In genomic region chr10:65024886-65025285, GRCh38 we compare ENCODE assay signal across 29 cellular contexts.
"Had no signal": no experiment of that assay in that cellular context is flagged by ENCODE, and none has a peak within 500 bp of the region (broad histone marks: within the 10 kb centered on the region; RNA-seq: fewer than 3 reads in every experiment).

No MANE protein-coding gene starts in this region.

- H3K27me3 ChIP-seq: ascending aorta, cardiac muscle cell had no signal

- H3K4me1 ChIP-seq: ascending aorta had no signal

- H3K27ac ChIP-seq: ascending aorta, cardiac muscle cell, VCaP had no signal

- H3K4me3 ChIP-seq: ascending aorta, cardiac muscle cell had no signal

- H3K9me3 ChIP-seq: ascending aorta had no signal

- ATAC-seq: activated CD8-positive, alpha-beta T cell treated with anti-CD3 and anti-CD28 coated beads for 36 hours; activated naive CD8-positive, alpha-beta T cell treated with anti-CD3 and anti-CD28 coated beads, Interleukin-2, amount 50 U/mL, for 24 hours had no signal

- DNase-seq: activated B cell treated with CpG ODN at 0.5 μM for 24 hours; activated CD4-positive, alpha-beta memory T cell treated with anti-CD3 and anti-CD28 coated beads for 36 hours; activated CD4-positive, alpha-beta T cell treated with anti-CD3 and anti-CD28 coated beads for 4 hours; activated CD4-positive, alpha-beta T cell treated with anti-CD3 and anti-CD28 coated beads, Interleukin-2, amount 10 ng/mL, durations not matched to agents 24 days and 14 days; activated CD4-positive, alpha-beta T cell treated with anti-CD3 and anti-CD28 coated beads, Interleukin-2, amount 50 U/mL, for 1 hour; activated CD4-positive, alpha-beta T cell treated with anti-CD3 and anti-CD28 coated beads, Interleukin-2, amount 50 U/mL, for 4 hours; activated CD4-positive, CD25-positive, alpha-beta regulatory T cell treated with anti-CD3 and anti-CD28 coated beads, Interleukin-2, amount 50 U/mL, for 72 hours; activated CD8-positive, alpha-beta memory T cell treated with anti-CD3 and anti-CD28 coated beads, Interleukin-2, amount 50 U/mL, for 48 hours; activated CD8-positive, alpha-beta T cell treated with anti-CD3 and anti-CD28 coated beads for 36 hours; activated effector memory CD4-positive, alpha-beta T cell treated with Interleukin-2 at 50 U/mL for 16 hours; activated gamma-delta T cell; activated naive CD4-positive, alpha-beta T cell treated with anti-CD3 and anti-CD28 coated beads, Interleukin-2, amount 10 ng/mL, durations not matched to agents 7 days and 5 days; activated naive CD4-positive, alpha-beta T cell treated with Interleukin-2 at 50 U/mL for 16 hours; activated naive CD8-positive, alpha-beta T cell treated with anti-CD3 and anti-CD28 coated beads, Interleukin-2, amount 10 ng/mL, durations not matched to agents 7 days and 5 days; activated naive CD8-positive, alpha-beta T cell treated with anti-CD3 and anti-CD28 coated beads, Interleukin-2, amount 50 U/mL, for 24 hours; activated T-cell treated with anti-CD3 and anti-CD28 coated beads, Interleukin-2, amount 50 U/mL, for 24 hours; activated T-cell treated with anti-CD3 and anti-CD28 coated beads, Interleukin-2, amount 50 U/mL, for 48 hours; amygdala; anterior cingulate cortex; caudate nucleus; cerebellar nuclear complex; T-helper 1 cell; T-helper 2 cell; T-helper 9 cell had no signal

- FAIRE-seq: bronchial epithelial cell, TTC549 had no signal

- H3K36me3 ChIP-seq: ascending aorta, cardiac muscle cell had no signal
